In the genomic region with DNA sequence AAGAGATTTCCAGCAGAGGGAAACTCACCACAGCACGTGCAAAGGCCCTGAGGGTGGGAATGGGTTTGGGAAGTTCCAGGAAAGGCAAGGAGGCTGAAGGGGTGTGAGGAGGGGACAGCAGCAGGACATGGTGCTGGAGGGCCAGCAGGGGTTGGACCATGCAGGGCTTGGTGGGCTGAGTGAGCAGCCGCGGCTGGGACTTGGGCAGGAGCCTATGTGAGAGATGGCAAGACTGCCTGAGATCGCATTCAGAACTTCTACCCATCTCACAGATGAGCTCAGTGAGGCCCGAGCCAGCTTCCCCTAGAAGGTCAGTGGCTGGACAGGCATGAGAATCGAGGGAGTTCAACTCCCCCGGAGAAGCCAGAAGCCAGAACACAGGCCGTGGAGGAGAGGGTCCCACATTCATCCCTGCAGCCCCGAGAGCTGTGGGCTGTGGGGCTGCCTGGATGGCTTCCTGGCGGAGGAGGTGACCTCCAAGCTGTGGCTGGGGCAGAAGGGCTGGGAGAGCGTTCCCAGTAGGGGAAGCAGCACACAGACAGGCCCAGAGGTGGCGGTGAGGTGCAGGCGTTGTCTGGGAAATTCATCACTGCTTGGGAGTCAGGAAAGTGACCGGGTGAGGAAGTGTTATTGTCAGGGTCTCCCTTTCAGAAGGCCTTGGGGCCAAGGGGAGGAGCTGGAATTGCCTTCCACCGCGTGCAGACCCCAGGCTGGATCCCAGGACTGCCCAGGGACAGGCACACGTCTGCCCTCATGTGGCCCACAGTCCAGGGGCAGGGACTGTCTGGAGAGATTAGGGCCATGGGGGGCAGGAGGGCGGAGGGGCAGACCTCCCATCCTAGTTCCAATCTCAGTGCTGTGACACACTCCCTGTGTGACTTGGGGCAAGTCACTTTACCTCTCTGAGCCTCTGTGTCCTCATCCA, we compare ENCODE assay signal across 2 cellular contexts.
A peak's percentile ranks its signal among the peaks of the same experiment; 100 is the strongest.
TF ChIP-seq lines count a peak whose summit lies in the region.

No MANE protein-coding gene starts in this region.

TF ChIP-seq in A549, 52 proteins besides CTCF, POLR2A, EP300 and RAD21:
- peak; percentile 79 for TF ChIP-seq ZFP36 (IDR thresholded peaks at IDR 0.05; ENCODE audit: borderline replicate concordance, partially characterized antibody)
- TF ChIP-seq HDAC2 (IDR thresholded peaks at IDR 0.05): peak; percentile 66; the same call in 1 of the 2 replicates
- TF ChIP-seq HOXB5 (CRISPR knock-in tag; IDR thresholded peaks at IDR 0.05): no peak
- peak; percentile 37 for TF ChIP-seq SMC3 (IDR thresholded peaks at IDR 0.05)
- TF ChIP-seq NR3C1 (IDR thresholded peaks at IDR 0.05): no peak
- TF ChIP-seq KDM1A (IDR thresholded peaks at IDR 0.05; ENCODE audit: low read depth): peak; percentile 88; the same call in 1 of the 2 replicates
- no peak for TF ChIP-seq POLR2AphosphoS2 (conservative IDR thresholded peaks at IDR 0.05; ENCODE audit: low read length)
- TF ChIP-seq, protein P1, sequence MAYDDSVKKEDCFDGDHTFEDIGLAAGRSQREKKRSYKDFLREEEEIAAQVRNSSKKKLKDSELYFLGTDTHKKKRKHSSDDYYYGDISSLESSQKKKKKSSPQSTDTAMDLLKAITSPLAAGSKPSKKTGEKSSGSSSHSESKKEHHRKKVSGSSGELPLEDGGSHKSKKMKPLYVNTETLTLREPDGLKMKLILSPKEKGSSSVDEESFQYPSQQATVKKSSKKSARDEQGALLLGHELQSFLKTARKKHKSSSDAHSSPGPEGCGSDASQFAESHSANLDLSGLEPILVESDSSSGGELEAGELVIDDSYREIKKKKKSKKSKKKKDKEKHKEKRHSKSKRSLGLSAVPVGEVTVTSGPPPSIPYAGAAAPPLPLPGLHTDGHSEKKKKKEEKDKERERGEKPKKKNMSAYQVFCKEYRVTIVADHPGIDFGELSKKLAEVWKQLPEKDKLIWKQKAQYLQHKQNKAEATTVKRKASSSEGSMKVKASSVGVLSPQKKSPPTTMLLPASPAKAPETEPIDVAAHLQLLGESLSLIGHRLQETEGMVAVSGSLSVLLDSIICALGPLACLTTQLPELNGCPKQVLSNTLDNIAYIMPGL (CRISPR knock-in tag; IDR thresholded peaks at IDR 0.05; ENCODE audit: borderline replicate concordance): no peak
- TF ChIP-seq, protein P2, sequence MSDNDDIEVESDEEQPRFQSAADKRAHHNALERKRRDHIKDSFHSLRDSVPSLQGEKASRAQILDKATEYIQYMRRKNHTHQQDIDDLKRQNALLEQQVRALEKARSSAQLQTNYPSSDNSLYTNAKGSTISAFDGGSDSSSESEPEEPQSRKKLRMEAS (IDR thresholded peaks at IDR 0.05): no peak

TF ChIP-seq in IMR-90, 13 proteins besides CTCF, POLR2A, EP300 and RAD21:
- TF ChIP-seq MAFK (IDR thresholded peaks at IDR 0.05; ENCODE audit: low read depth, low read length) (no peak), RFX5 (IDR thresholded peaks at IDR 0.05; ENCODE audit: low read depth, low read length) (no peak), RCOR1 (IDR thresholded peaks at IDR 0.05; ENCODE audit: insufficient replicate concordance, low read length) (no peak), MXI1 (IDR thresholded peaks at IDR 0.05; ENCODE audit: borderline replicate concordance, low read depth, low read length) (no peak), SMC3 (IDR thresholded peaks at IDR 0.05; ENCODE audit: low read depth, low read length) (no peak), BHLHE40 (IDR thresholded peaks at IDR 0.05; ENCODE audit: low read depth, low read length) (no peak), CEBPB (IDR thresholded peaks at IDR 0.05; ENCODE audit: low read depth, low read length) (no peak), MAZ (IDR thresholded peaks at IDR 0.05; ENCODE audit: borderline replicate concordance, low read depth, low read length) (no peak), FOS (IDR thresholded peaks at IDR 0.05; ENCODE audit: low read depth, low read length) (no peak), NFE2L2 (IDR thresholded peaks at IDR 0.05; ENCODE audit: low read depth, low read length) (no peak), CHD1 (IDR thresholded peaks at IDR 0.05; ENCODE audit: low read depth, low read length) (no peak)
- TF ChIP-seq, protein P3, sequence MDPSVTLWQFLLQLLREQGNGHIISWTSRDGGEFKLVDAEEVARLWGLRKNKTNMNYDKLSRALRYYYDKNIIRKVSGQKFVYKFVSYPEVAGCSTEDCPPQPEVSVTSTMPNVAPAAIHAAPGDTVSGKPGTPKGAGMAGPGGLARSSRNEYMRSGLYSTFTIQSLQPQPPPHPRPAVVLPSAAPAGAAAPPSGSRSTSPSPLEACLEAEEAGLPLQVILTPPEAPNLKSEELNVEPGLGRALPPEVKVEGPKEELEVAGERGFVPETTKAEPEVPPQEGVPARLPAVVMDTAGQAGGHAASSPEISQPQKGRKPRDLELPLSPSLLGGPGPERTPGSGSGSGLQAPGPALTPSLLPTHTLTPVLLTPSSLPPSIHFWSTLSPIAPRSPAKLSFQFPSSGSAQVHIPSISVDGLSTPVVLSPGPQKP (IDR thresholded peaks at IDR 0.05; ENCODE audit: borderline replicate concordance, low read depth, low read length): no peak
- TF ChIP-seq, protein P4, sequence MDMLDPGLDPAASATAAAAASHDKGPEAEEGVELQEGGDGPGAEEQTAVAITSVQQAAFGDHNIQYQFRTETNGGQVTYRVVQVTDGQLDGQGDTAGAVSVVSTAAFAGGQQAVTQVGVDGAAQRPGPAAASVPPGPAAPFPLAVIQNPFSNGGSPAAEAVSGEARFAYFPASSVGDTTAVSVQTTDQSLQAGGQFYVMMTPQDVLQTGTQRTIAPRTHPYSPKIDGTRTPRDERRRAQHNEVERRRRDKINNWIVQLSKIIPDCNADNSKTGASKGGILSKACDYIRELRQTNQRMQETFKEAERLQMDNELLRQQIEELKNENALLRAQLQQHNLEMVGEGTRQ (IDR thresholded peaks at IDR 0.05; ENCODE audit: low read depth, low read length): no peak
